ENCODE assay signal across 8 cellular contexts in genomic region chr14:99793213-99794155, GRCh38. TPM values are rescaled to one million over a fixed set of nuclear protein-coding genes. Genes with fewer than 3 reads are reported as not detected.
DNase-seq lines count a peak whose midpoint lies in the region; ATAC-seq, FAIRE-seq and TF ChIP-seq lines count a peak whose summit lies in the region.

Gene EML1, plus strand, starts transcription at chr14:99793413. Its CDS starts 64 bp downstream, at chr14:99793477.

- peak within 1 kb of the TSS; percentile 64 for H3K4me3 Mint-ChIP-seq in memory B cell

- TF ChIP-seq CTCF in H1 (IDR thresholded peaks at IDR 0.05; ENCODE audit: control extremely low read depth in 1 of 3, insufficient read depth in 1 of 3, low read depth in 1 of 3, low read length in 3 of 3), result peak in 2 of 3 experiments; percentile 0 to 45; a peak in 2 of 4 replicates

- no peak within 1 kb of the TSS for H3K4ac ChIP-seq in H1 (replicated peaks; ENCODE audit: insufficient read length, low read depth, low read length)

- H3K9ac ChIP-seq in H1 (replicated peaks in 1 of 4; ENCODE audit: extremely low read depth in 1 of 4, low read depth in 3 of 4, low read length in 3 of 4), result peak within 1 kb of the TSS; percentile 44 to 86 (median 60); a peak in 6 of 7 replicates

- peak within 1 kb of the TSS; percentile 28; the same call in 1 of the 2 replicates for H2AFZ ChIP-seq in H1 (ENCODE audit: low read length)

- H3K56ac ChIP-seq in H1 (replicated peaks; ENCODE audit: insufficient read length, low read depth, low read length), result no peak within 1 kb of the TSS

- peak in 1 of 2 experiments; percentile 11; a peak in 1 of 4 replicates for TF ChIP-seq RAD21 in H1 (IDR thresholded peaks at IDR 0.05 in 1 of 2, conservative IDR thresholded peaks at IDR 0.05 in 1 of 2; ENCODE audit: low read depth in 2 of 2, low read length in 2 of 2)

- DNase-seq in ACHN, result peak; percentile 81
- DNase-seq in NCI-H510A treated with DMSO at 0.1 percent for 48 hours (lab: John Stamatoyannopoulos, UW), result peak; percentile 44
- DNase-seq in activated CD8-positive, alpha-beta memory T cell treated with anti-CD3 and anti-CD28 coated beads, Interleukin-2, amount 50 U/mL, for 1 hour (ENCODE audit: extremely low read depth), result peak; percentile 16
- DNase-seq in H1 (ENCODE audit: low read depth in 1 of 2, low spot score in 2 of 2), result peak; percentile 41 to 86
- DNase-seq in memory B cell (ENCODE audit: low spot score in 2 of 2), result peak; percentile 26 to 44
- DNase-seq in stimulated activated CD8-positive, alpha-beta memory T cell treated with anti-CD3 and anti-CD28 coated beads, Interleukin-12 subunit alpha, Interleukin-12 subunit beta, amount 100 ng/mL, for 1 hour (ENCODE audit: low read depth), result peak; percentile 49

- peak within 1 kb of the TSS; percentile 28 for H4K5ac ChIP-seq in H1 (ENCODE audit: insufficient read length, low read depth, low read length)

- no peaks in the 10 kb centered on the region for H3K36me3 ChIP-seq in H1 (ENCODE audit: control insufficient read depth in 2 of 4, insufficient read depth in 4 of 4, low read length in 3 of 4)

- no peak within 1 kb of the TSS for H2BK15ac ChIP-seq in H1 (ENCODE audit: low read length)

- peaks cover 4% of the 10 kb centered on the region; the same call in 1 of the 2 replicates for H3K23me2 ChIP-seq in H1 (ENCODE audit: low read depth, low read length)

- peak within 1 kb of the TSS; percentile 4; the same call in 1 of the 2 replicates for H3K18ac ChIP-seq in H1 (ENCODE audit: extremely low read depth, low read length)

- H3K4me1 Mint-ChIP-seq in memory B cell, result no peaks in the 10 kb centered on the region

- no peak for FAIRE-seq in H1 (lab: Jason Lieb, UNC)

- no peak for TF ChIP-seq EP300 in H1 (IDR thresholded peaks at IDR 0.05; ENCODE audit: borderline replicate concordance in 1 of 2, low read depth in 2 of 2, low read length in 2 of 2)

- H3K14ac ChIP-seq in H1 (ENCODE audit: insufficient read length), result no peak within 1 kb of the TSS

- no peaks in the 10 kb centered on the region for H3K9me3 Mint-ChIP-seq in memory B cell

- ATAC-seq in GM18858 (IDR thresholded peaks at IDR 0.05; ENCODE audit: unreplicated experiment) (peak; percentile 88), HG03097 (IDR thresholded peaks at IDR 0.05; ENCODE audit: low FRiP score, unreplicated experiment) (peak; percentile 91), memory B cell (ENCODE audit: low read depth) (peak; percentile 92)

- H3K27me3 Mint-ChIP-seq in memory B cell, result peaks cover 34% of the 10 kb centered on the region

- H3K79me2 ChIP-seq in H1 (ENCODE audit: control insufficient read depth in 1 of 2, insufficient read depth in 2 of 2, low read length in 2 of 2), result peaks cover 0 to 32% of the 10 kb centered on the region in 2 experiments; a peak in 3 of 4 replicates

- no peaks in the 10 kb centered on the region for H4K20me1 ChIP-seq in H1 (replicated peaks in 1 of 2; ENCODE audit: control insufficient read depth in 1 of 2, insufficient read depth in 2 of 2, low read length in 2 of 2)

- peak within 1 kb of the TSS; percentile 92; the same call in 1 of the 2 replicates for H4K8ac ChIP-seq in H1 (ENCODE audit: extremely low read depth, insufficient read depth, low read length)

- no peak within 1 kb of the TSS for H2BK120ac ChIP-seq in H1 (replicated peaks; ENCODE audit: low read depth, low read length)

- peak in 1 of 2 experiments; percentile 44; a peak in 1 of 3 replicates for TF ChIP-seq POLR2A in H1 (IDR thresholded peaks at IDR 0.05; ENCODE audit: control extremely low read depth in 1 of 2, low read depth in 2 of 2, low read length in 2 of 2)

- no peak within 1 kb of the TSS for H3K27ac ChIP-seq in H1 (ENCODE audit: low read depth, low read length)

- CTCF ChIA-PET in H1 (lab: Charles Lee; ENCODE audit: partially characterized antibody), result interaction anchor here (0.6 to 2.9 kb wide), 12 partner anchors 9 to 483 kb away, joined by 3 to 11 read pairs (median 3); no protein-coding TSS in a partner anchor

- peak within 1 kb of the TSS; percentile 56 to 73 for H3K4me2 ChIP-seq in H1 (ENCODE audit: insufficient read depth in 1 of 2, low read depth in 2 of 2, low read length in 2 of 2)

- H3K27ac Mint-ChIP-seq in memory B cell, result no peak within 1 kb of the TSS

- H3K79me1 ChIP-seq in H1 (ENCODE audit: low read depth, low read length), result no peaks in the 10 kb centered on the region

- H3K36me3 Mint-ChIP-seq in memory B cell, result no peaks in the 10 kb centered on the region

- no peak within 1 kb of the TSS for H2AK5ac ChIP-seq in H1 (ENCODE audit: low read depth, low read length)

- no peaks in the 10 kb centered on the region for H3K9me3 ChIP-seq in H1 (ENCODE audit: insufficient read depth in 2 of 2, low read depth in 1 of 2, low read length in 1 of 2)

- H2BK20ac ChIP-seq in H1 (ENCODE audit: low read length), result no peak within 1 kb of the TSS

- peak within 1 kb of the TSS; percentile 65 to 87 (median 72) for H3K4me3 ChIP-seq in H1 (ENCODE audit: extremely low read depth in 1 of 4, insufficient read depth in 2 of 4, low read depth in 3 of 4, low read length in 4 of 4)

- WGBS in H1 (ENCODE audit: extremely low coverage in 1 of 2, insufficient coverage in 1 of 2, insufficient read length in 1 of 2, insufficient replicate concordance in 2 of 2, low coverage in 1 of 2, low lambda C conversion rate in 2 of 2, missing lambda C conversion rate in 1 of 2), 2 experiments, result 3% methylated on average over 4 of the region's 121 CpGs; no CpG with 5 or more reads in 1 of the 2 experiments

- no peak within 1 kb of the TSS for H4K91ac ChIP-seq in H1 (replicated peaks; ENCODE audit: insufficient read length, low read length)

- POLR2A ChIA-PET in H1 (lab: Charles Lee; ENCODE audit: partially characterized antibody), result interaction anchor here (0.6 to 2.3 kb wide), 7 partner anchors 10 to 65 kb away, joined by 3 to 8 read pairs (median 4); no protein-coding TSS in a partner anchor

- H2BK5ac ChIP-seq in H1 (ENCODE audit: low read depth, low read length), result no peak within 1 kb of the TSS

- H3K4me1 ChIP-seq in H1 (replicated peaks in 1 of 4; ENCODE audit: control insufficient read depth in 3 of 4, insufficient read depth in 4 of 4, low read length in 3 of 4), result peaks cover 0 to 8% (median 2%) of the 10 kb centered on the region in 4 experiments; a peak in 4 of 7 replicates

- in situ Hi-C loops in ACHN (cut with HindIII; ENCODE audit: low pct_ligation_motif_present, low pct_unique_long_range_greater_than_20kb, low sequenced_read_pairs), result no loop called here

- H3K23ac ChIP-seq in H1 (ENCODE audit: insufficient read length), result no peak within 1 kb of the TSS

- peak within 1 kb of the TSS; percentile 45; the same call in 1 of the 2 replicates for H2BK12ac ChIP-seq in H1 (ENCODE audit: low read depth, low read length)

- H3K27me3 ChIP-seq in H1 (replicated peaks in 1 of 4; ENCODE audit: control insufficient read depth in 3 of 4, extremely low read depth in 1 of 4, insufficient read depth in 3 of 4, low read length in 3 of 4), result peaks cover 0 to 8% (median 0%) of the 10 kb centered on the region in 4 experiments; a peak in 3 of 7 replicates

TF ChIP-seq in H1, 55 proteins besides CTCF, POLR2A, EP300 and RAD21:
- no peak for TF ChIP-seq CHD1 (IDR thresholded peaks at IDR 0.05; ENCODE audit: low read depth, low read length)
- TF ChIP-seq HDAC2 (IDR thresholded peaks at IDR 0.05; ENCODE audit: borderline replicate concordance in 1 of 2, low read depth in 2 of 2, low read length in 2 of 2), result no peak
- peak; percentile 75 for TF ChIP-seq TAF1 (IDR thresholded peaks at IDR 0.05; ENCODE audit: low read depth, low read length)
- TF ChIP-seq NANOG (IDR thresholded peaks at IDR 0.05; ENCODE audit: insufficient read depth, low read depth, low read length, poor library complexity, severe bottlenecking), result no peak
- no peak for TF ChIP-seq NRF1 (IDR thresholded peaks at IDR 0.05; ENCODE audit: low read depth, low read length)
- peak; percentile 36 for TF ChIP-seq KDM4A (IDR thresholded peaks at IDR 0.05; ENCODE audit: low read depth, low read length, severe bottlenecking)
- TF ChIP-seq ATF3 (IDR thresholded peaks at IDR 0.05; ENCODE audit: insufficient read depth, low read depth, low read length), result no peak
- peak; percentile 32 for TF ChIP-seq TAF7 (optimal IDR thresholded peaks at IDR 0.05; ENCODE audit: borderline replicate concordance, low read depth, low read length)
- 0 out of 2 replicates have a peak, but pooled peaks have one; percentile 3 for TF ChIP-seq MAX (IDR thresholded peaks at IDR 0.05)
- peak; percentile 51 for TF ChIP-seq PHF8 (conservative IDR thresholded peaks at IDR 0.05; ENCODE audit: low read depth, low read length)
- TF ChIP-seq YY1 (IDR thresholded peaks at IDR 0.05; ENCODE audit: low read depth, low read length), result 0 out of 2 replicates have a peak, but pooled peaks have one; percentile 12
- peak in 1 of 2 experiments; percentile 80; a peak in 2 of 4 replicates for TF ChIP-seq SIN3A (conservative IDR thresholded peaks at IDR 0.05 in 1 of 2, IDR thresholded peaks at IDR 0.05 in 1 of 2; ENCODE audit: low read depth in 1 of 2, low read length in 2 of 2)
- TF ChIP-seq EGR1 (IDR thresholded peaks at IDR 0.05; ENCODE audit: borderline replicate concordance, low read depth, low read length), result no peak
- peak; percentile 34 for TF ChIP-seq ASH2L (IDR thresholded peaks at IDR 0.05; ENCODE audit: low read length)
- TF ChIP-seq TBP (IDR thresholded peaks at IDR 0.05; ENCODE audit: low read depth, low read length), result peak; percentile 22; the same call in 1 of the 2 replicates

RNA-seq across cellular contexts. Expression of gene EML1, which starts in this region (rescaled TPM):
- 24.7 and 32.9 TPM in 2 replicates for total RNA-seq in H1 (2021; fragmentation: NEBNext Ultra II Directional; extraction: Animal tissue kit (Norgen Biotek cat#: 25700))
- 9.8 and 11.1 TPM in 2 replicates for polyA plus RNA-seq in H1 (2011; rRNA removed)
- polyA plus RNA-seq in H1 (2011; cell fraction: cytosol; rRNA removed), result 11.8 TPM
- polyA plus RNA-seq in H1 (2011; cell fraction: nucleus; rRNA removed), result 30.9 TPM
- 16.6 to 36.3 TPM (median 23.0 TPM) in 4 replicates for polyA plus RNA-seq in H1 (2012, experiment 1 of 2)
- polyA plus RNA-seq in H1 (2012, experiment 2 of 2), result 3.3 TPM
- polyA plus RNA-seq in H1 (2013, experiment 1 of 2), result 6.5 TPM
- 6.7 TPM for polyA plus RNA-seq in H1 (2013, experiment 2 of 2)
- 55.1 and 82.5 TPM in 2 replicates for polyA minus RNA-seq in H1 (2011; rRNA and poly(A)+ RNA removed)
- polyA minus RNA-seq in H1 (2011; cell fraction: cytosol; rRNA and poly(A)+ RNA removed), result 20.8 TPM
- 60.8 TPM for polyA minus RNA-seq in H1 (2011; cell fraction: nucleus; rRNA and poly(A)+ RNA removed)

Comparison
In these comparisons a context has a peak if more than half of its experiments do, and no peak if none do; other contexts are left out.
1. DNase-seq: peak in every context shown above with its lines; median percentile 81 in ACHN; 64 in H1; 49 in stimulated activated CD8-positive, alpha-beta memory T cell treated with anti-CD3 and anti-CD28 coated beads, Interleukin-12 subunit alpha, Interleukin-12 subunit beta, amount 100 ng/mL, for 1 hour; 44 in NCI-H510A treated with DMSO at 0.1 percent for 48 hours; 35 in memory B cell; 16 in activated CD8-positive, alpha-beta memory T cell treated with anti-CD3 and anti-CD28 coated beads, Interleukin-2, amount 50 U/mL, for 1 hour.